In genomic region chr3:108092556-108092955, GRCh38 we compare ENCODE assay signal across 14 cellular contexts.
DNase-seq lines count a peak whose midpoint lies in the region; ATAC-seq and TF ChIP-seq lines count a peak whose summit lies in the region.
"Had no signal": no experiment of that assay in that cellular context is flagged by ENCODE, and none has a peak within 500 bp of the region (broad histone marks: within the 10 kb centered on the region; RNA-seq: fewer than 3 reads in every experiment).

No MANE protein-coding gene starts in this region.

- H3K27ac Mint-ChIP-seq in activated naive CD4-positive, alpha-beta T cell treated with anti-CD3 and anti-CD28 coated beads, Interleukin-2, amount 10 ng/mL, durations not matched to agents 7 days and 5 days, result peak overlapping the region; percentile 91
- H3K27ac Mint-ChIP-seq in stimulated activated naive CD8-positive, alpha-beta T cell treated with anti-CD3 and anti-CD28 coated beads, Interleukin-15, amount 100 ng/mL, for 72 hours, result peak overlapping the region; percentile 34 to 98

- peaks cover 45% of the 10 kb centered on the region for H3K4me1 Mint-ChIP-seq in activated naive CD4-positive, alpha-beta T cell treated with anti-CD3 and anti-CD28 coated beads, Interleukin-2, amount 10 ng/mL, durations not matched to agents 7 days and 5 days
- peaks cover 54% of the 10 kb centered on the region for H3K4me1 Mint-ChIP-seq in stimulated activated naive CD8-positive, alpha-beta T cell treated with anti-CD3 and anti-CD28 coated beads, Interleukin-15, amount 100 ng/mL, for 72 hours

- CTCF ChIA-PET in activated naive CD4-positive, alpha-beta T cell treated with anti-CD3 and anti-CD28 coated beads, Interleukin-2, amount 10 ng/mL, durations not matched to agents 7 days and 5 days (lab: Charles Lee), result interaction anchor here (0.8 kb wide), 1 partner anchor 25 kb away, joined by 3 read pairs; no protein-coding TSS in a partner anchor

- no peak for DNase-seq in activated naive CD4-positive, alpha-beta T cell treated with anti-CD3 and anti-CD28 coated beads, Interleukin-2, amount 10 ng/mL, durations not matched to agents 7 days and 5 days
- DNase-seq in activated naive CD4-positive, alpha-beta T cell (lab: John Stamatoyannopoulos, UW), result no peak
- DNase-seq in NCI-H82 treated with DMSO at 0.1 percent for 48 hours (lab: John Stamatoyannopoulos, UW; ENCODE audit: unreplicated experiment), result peak; percentile 30
- peak in 1 of 2 experiments; percentile 46 for DNase-seq in erythroblast (lab: John Stamatoyannopoulos, UW)
- DNase-seq in stimulated activated naive CD8-positive, alpha-beta T cell treated with anti-CD3 and anti-CD28 coated beads, Interleukin-15, amount 100 ng/mL, for 72 hours, result no peak
- DNase-seq in NCI-H446 (lab: John Stamatoyannopoulos, UW), result no peak
- DNase-seq in germinal center (ENCODE audit: low spot score), result no peak
- no peak for DNase-seq in AG08395 (ENCODE audit: low spot score)
- DNase-seq: activated CD8-positive, alpha-beta memory T cell treated with anti-CD3 and anti-CD28 coated beads for 24 hours; gastrocnemius medialis; Kasumi-1; NCI-H187 treated with DMSO at 0.1 percent for 48 hours; NCI-H526; ovary had no signal

- TF ChIP-seq POLR2A in erythroblast (IDR thresholded peaks at IDR 0.05; ENCODE audit: low read length), result peak; percentile 41

- no peaks in the 10 kb centered on the region for H3K9me3 Mint-ChIP-seq in activated naive CD4-positive, alpha-beta T cell treated with anti-CD3 and anti-CD28 coated beads, Interleukin-2, amount 10 ng/mL, durations not matched to agents 7 days and 5 days
- H3K9me3 Mint-ChIP-seq in stimulated activated naive CD8-positive, alpha-beta T cell treated with anti-CD3 and anti-CD28 coated beads, Interleukin-15, amount 100 ng/mL, for 72 hours, result peaks cover 5 to 7% of the 10 kb centered on the region in 2 donors

- H3K27me3 Mint-ChIP-seq in activated naive CD4-positive, alpha-beta T cell treated with anti-CD3 and anti-CD28 coated beads, Interleukin-2, amount 10 ng/mL, durations not matched to agents 7 days and 5 days, result peaks cover 4% of the 10 kb centered on the region
- no peaks in the 10 kb centered on the region for H3K27me3 Mint-ChIP-seq in stimulated activated naive CD8-positive, alpha-beta T cell treated with anti-CD3 and anti-CD28 coated beads, Interleukin-15, amount 100 ng/mL, for 72 hours

- H3K4me3 Mint-ChIP-seq in activated naive CD4-positive, alpha-beta T cell treated with anti-CD3 and anti-CD28 coated beads, Interleukin-2, amount 10 ng/mL, durations not matched to agents 7 days and 5 days, result peak overlapping the region; percentile 76
- peak overlapping the region; percentile 87 to 95 for H3K4me3 Mint-ChIP-seq in stimulated activated naive CD8-positive, alpha-beta T cell treated with anti-CD3 and anti-CD28 coated beads, Interleukin-15, amount 100 ng/mL, for 72 hours

- peaks cover 18% of the 10 kb centered on the region for H3K36me3 Mint-ChIP-seq in activated naive CD4-positive, alpha-beta T cell treated with anti-CD3 and anti-CD28 coated beads, Interleukin-2, amount 10 ng/mL, durations not matched to agents 7 days and 5 days

- no peak for ATAC-seq in stimulated activated naive CD8-positive, alpha-beta T cell treated with anti-CD3 and anti-CD28 coated beads, Interleukin-15, amount 100 ng/mL, for 72 hours
- ATAC-seq: gastrocnemius medialis had no signal
